In genomic region chr6:149176971-149177667, GRCh38 we compare ENCODE assay signal across 1 cellular context.
TF ChIP-seq lines count a peak whose summit lies in the region.

No MANE protein-coding gene starts in this region.

TF ChIP-seq in HepG2, 621 proteins besides CTCF, POLR2A, EP300 and RAD21 (continued from another document and continues in another):
- TF ChIP-seq ZBTB49 (CRISPR knock-in tag; IDR thresholded peaks at IDR 0.05; ENCODE audit: borderline replicate concordance): no peak
- no peak for TF ChIP-seq ZNF724P (CRISPR knock-in tag; IDR thresholded peaks at IDR 0.05; ENCODE audit: borderline replicate concordance)
- no peak for TF ChIP-seq ZNF720 (CRISPR knock-in tag; IDR thresholded peaks at IDR 0.05)
- no peak for TF ChIP-seq NFATC3 (CRISPR knock-in tag; IDR thresholded peaks at IDR 0.05)
- no peak; the same call in 1 of the 2 replicates for TF ChIP-seq NR2C2 (CRISPR knock-in tag; IDR thresholded peaks at IDR 0.05; ENCODE audit: borderline replicate concordance)
- TF ChIP-seq ZNF234 (CRISPR knock-in tag; conservative IDR thresholded peaks at IDR 0.05): no peak
- TF ChIP-seq PLRG1 (conservative IDR thresholded peaks at IDR 0.05): no peak
- TF ChIP-seq ZNF781 (CRISPR knock-in tag; IDR thresholded peaks at IDR 0.05; ENCODE audit: borderline replicate concordance, not compliant biosample characterization): no peak
- TF ChIP-seq ZNF562 (CRISPR knock-in tag; IDR thresholded peaks at IDR 0.05; ENCODE audit: borderline replicate concordance): 0 out of 2 replicates have a peak, but pooled peaks have one; percentile 34
- no peak for TF ChIP-seq MTA3 (CRISPR knock-in tag; IDR thresholded peaks at IDR 0.05)
- no peak for TF ChIP-seq BRD4 (CRISPR knock-in tag; IDR thresholded peaks at IDR 0.05)
- TF ChIP-seq, protein P1, sequence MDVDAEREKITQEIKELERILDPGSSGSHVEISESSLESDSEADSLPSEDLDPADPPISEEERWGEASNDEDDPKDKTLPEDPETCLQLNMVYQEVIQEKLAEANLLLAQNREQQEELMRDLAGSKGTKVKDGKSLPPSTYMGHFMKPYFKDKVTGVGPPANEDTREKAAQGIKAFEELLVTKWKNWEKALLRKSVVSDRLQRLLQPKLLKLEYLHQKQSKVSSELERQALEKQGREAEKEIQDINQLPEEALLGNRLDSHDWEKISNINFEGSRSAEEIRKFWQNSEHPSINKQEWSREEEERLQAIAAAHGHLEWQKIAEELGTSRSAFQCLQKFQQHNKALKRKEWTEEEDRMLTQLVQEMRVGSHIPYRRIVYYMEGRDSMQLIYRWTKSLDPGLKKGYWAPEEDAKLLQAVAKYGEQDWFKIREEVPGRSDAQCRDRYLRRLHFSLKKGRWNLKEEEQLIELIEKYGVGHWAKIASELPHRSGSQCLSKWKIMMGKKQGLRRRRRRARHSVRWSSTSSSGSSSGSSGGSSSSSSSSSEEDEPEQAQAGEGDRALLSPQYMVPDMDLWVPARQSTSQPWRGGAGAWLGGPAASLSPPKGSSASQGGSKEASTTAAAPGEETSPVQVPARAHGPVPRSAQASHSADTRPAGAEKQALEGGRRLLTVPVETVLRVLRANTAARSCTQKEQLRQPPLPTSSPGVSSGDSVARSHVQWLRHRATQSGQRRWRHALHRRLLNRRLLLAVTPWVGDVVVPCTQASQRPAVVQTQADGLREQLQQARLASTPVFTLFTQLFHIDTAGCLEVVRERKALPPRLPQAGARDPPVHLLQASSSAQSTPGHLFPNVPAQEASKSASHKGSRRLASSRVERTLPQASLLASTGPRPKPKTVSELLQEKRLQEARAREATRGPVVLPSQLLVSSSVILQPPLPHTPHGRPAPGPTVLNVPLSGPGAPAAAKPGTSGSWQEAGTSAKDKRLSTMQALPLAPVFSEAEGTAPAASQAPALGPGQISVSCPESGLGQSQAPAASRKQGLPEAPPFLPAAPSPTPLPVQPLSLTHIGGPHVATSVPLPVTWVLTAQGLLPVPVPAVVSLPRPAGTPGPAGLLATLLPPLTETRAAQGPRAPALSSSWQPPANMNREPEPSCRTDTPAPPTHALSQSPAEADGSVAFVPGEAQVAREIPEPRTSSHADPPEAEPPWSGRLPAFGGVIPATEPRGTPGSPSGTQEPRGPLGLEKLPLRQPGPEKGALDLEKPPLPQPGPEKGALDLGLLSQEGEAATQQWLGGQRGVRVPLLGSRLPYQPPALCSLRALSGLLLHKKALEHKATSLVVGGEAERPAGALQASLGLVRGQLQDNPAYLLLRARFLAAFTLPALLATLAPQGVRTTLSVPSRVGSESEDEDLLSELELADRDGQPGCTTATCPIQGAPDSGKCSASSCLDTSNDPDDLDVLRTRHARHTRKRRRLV (CRISPR knock-in tag; IDR thresholded peaks at IDR 0.05): no peak
- peak; percentile 89 for TF ChIP-seq NR2F2 (IDR thresholded peaks at IDR 0.05; ENCODE audit: borderline replicate concordance, low read depth)
- no peak for TF ChIP-seq SNAPC2 (CRISPR knock-in tag; IDR thresholded peaks at IDR 0.05)
- peak; percentile 89 for TF ChIP-seq FOXO1 (CRISPR knock-in tag; IDR thresholded peaks at IDR 0.05)
- no peak for TF ChIP-seq ZNF350 (CRISPR knock-in tag; IDR thresholded peaks at IDR 0.05; ENCODE audit: borderline replicate concordance, low read depth)
- TF ChIP-seq ZBTB21 (CRISPR knock-in tag; IDR thresholded peaks at IDR 0.05): no peak
- TF ChIP-seq, protein P2, sequence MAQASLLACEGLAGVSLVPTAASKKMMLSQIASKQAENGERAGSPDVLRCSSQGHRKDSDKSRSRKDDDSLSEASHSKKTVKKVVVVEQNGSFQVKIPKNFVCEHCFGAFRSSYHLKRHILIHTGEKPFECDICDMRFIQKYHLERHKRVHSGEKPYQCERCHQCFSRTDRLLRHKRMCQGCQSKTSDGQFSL (CRISPR knock-in tag; IDR thresholded peaks at IDR 0.05): no peak
- no peak for TF ChIP-seq ZNF556 (CRISPR knock-in tag; IDR thresholded peaks at IDR 0.05; ENCODE audit: borderline replicate concordance)
- peak; percentile 100 for TF ChIP-seq ZNF609 (CRISPR knock-in tag; IDR thresholded peaks at IDR 0.05; ENCODE audit: borderline replicate concordance)
- peak; percentile 67 for TF ChIP-seq ZNF160 (CRISPR knock-in tag; IDR thresholded peaks at IDR 0.05)
- no peak for TF ChIP-seq IKZF1 (IDR thresholded peaks at IDR 0.05)
- TF ChIP-seq HMG20B (CRISPR knock-in tag; conservative IDR thresholded peaks at IDR 0.05): peak; percentile 90
- no peak for TF ChIP-seq ZNF333 (CRISPR knock-in tag; IDR thresholded peaks at IDR 0.05; ENCODE audit: borderline replicate concordance)
- TF ChIP-seq XRCC5 (optimal IDR thresholded peaks at IDR 0.05; ENCODE audit: low read length): no peak
- TF ChIP-seq, protein P3, sequence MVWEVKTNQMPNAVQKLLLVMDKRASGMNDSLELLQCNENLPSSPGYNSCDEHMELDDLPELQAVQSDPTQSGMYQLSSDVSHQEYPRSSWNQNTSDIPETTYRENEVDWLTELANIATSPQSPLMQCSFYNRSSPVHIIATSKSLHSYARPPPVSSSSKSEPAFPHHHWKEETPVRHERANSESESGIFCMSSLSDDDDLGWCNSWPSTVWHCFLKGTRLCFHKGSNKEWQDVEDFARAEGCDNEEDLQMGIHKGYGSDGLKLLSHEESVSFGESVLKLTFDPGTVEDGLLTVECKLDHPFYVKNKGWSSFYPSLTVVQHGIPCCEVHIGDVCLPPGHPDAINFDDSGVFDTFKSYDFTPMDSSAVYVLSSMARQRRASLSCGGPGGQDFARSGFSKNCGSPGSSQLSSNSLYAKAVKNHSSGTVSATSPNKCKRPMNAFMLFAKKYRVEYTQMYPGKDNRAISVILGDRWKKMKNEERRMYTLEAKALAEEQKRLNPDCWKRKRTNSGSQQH (CRISPR knock-in tag; IDR thresholded peaks at IDR 0.05; ENCODE audit: low read depth): no peak
- TF ChIP-seq TGIF2 (CRISPR knock-in tag; IDR thresholded peaks at IDR 0.05): no peak
- no peak for TF ChIP-seq ZNF780A (CRISPR knock-in tag; IDR thresholded peaks at IDR 0.05)
- peak; percentile 48; the same call in 1 of the 2 replicates for TF ChIP-seq REPIN1 (CRISPR knock-in tag; IDR thresholded peaks at IDR 0.05; ENCODE audit: borderline replicate concordance, low read depth)
- TF ChIP-seq, protein P4, sequence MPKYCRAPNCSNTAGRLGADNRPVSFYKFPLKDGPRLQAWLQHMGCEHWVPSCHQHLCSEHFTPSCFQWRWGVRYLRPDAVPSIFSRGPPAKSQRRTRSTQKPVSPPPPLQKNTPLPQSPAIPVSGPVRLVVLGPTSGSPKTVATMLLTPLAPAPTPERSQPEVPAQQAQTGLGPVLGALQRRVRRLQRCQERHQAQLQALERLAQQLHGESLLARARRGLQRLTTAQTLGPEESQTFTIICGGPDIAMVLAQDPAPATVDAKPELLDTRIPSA (CRISPR knock-in tag; IDR thresholded peaks at IDR 0.05; ENCODE audit: borderline replicate concordance): no peak
- peak; percentile 90 for TF ChIP-seq SOX5 (CRISPR knock-in tag; IDR thresholded peaks at IDR 0.05; ENCODE audit: borderline replicate concordance)
- peak; percentile 90 for TF ChIP-seq ISL2 (CRISPR knock-in tag; IDR thresholded peaks at IDR 0.05)
- no peak for TF ChIP-seq POLR2G (IDR thresholded peaks at IDR 0.05; ENCODE audit: low read depth, low read length)
- TF ChIP-seq PPARG (CRISPR knock-in tag; conservative IDR thresholded peaks at IDR 0.05): peak; percentile 92
- TF ChIP-seq THRA (CRISPR knock-in tag; IDR thresholded peaks at IDR 0.05; ENCODE audit: borderline replicate concordance): peak; percentile 73; the same call in 1 of the 2 replicates
- no peak for TF ChIP-seq SALL2 (CRISPR knock-in tag; IDR thresholded peaks at IDR 0.05)
- no peak for TF ChIP-seq ZNF335 (CRISPR knock-in tag; IDR thresholded peaks at IDR 0.05)
- peak; percentile 79 for TF ChIP-seq ZNF614 (CRISPR knock-in tag; IDR thresholded peaks at IDR 0.05; ENCODE audit: borderline replicate concordance)
- no peak for TF ChIP-seq SRF (IDR thresholded peaks at IDR 0.05; ENCODE audit: low read depth, low read length)
- TF ChIP-seq CERS6 (CRISPR knock-in tag; IDR thresholded peaks at IDR 0.05): no peak
- TF ChIP-seq SNRNP70 (IDR thresholded peaks at IDR 0.05; ENCODE audit: low read depth, low read length): no peak
- TF ChIP-seq ZNF839 (CRISPR knock-in tag; IDR thresholded peaks at IDR 0.05; ENCODE audit: borderline replicate concordance): no peak
- TF ChIP-seq ZNF841 (CRISPR knock-in tag; IDR thresholded peaks at IDR 0.05; ENCODE audit: borderline replicate concordance): peak; percentile 88; the same call in 1 of the 2 replicates
- TF ChIP-seq CSRNP2 (CRISPR knock-in tag; conservative IDR thresholded peaks at IDR 0.05; ENCODE audit: low read depth): no peak
- peak; percentile 86 for TF ChIP-seq MBD4 (IDR thresholded peaks at IDR 0.05; ENCODE audit: borderline replicate concordance, low read length)
- TF ChIP-seq ZNF878 (CRISPR knock-in tag; IDR thresholded peaks at IDR 0.05): no peak
- no peak for TF ChIP-seq PHF20 (CRISPR knock-in tag; IDR thresholded peaks at IDR 0.05)
- peak; percentile 67 for TF ChIP-seq KAT8 (CRISPR knock-in tag; IDR thresholded peaks at IDR 0.05)
- no peak for TF ChIP-seq KDM1A (CRISPR knock-in tag; IDR thresholded peaks at IDR 0.05)
- TF ChIP-seq FOXP1 (IDR thresholded peaks at IDR 0.05): no peak
- TF ChIP-seq FOXP1 (CRISPR knock-in tag; IDR thresholded peaks at IDR 0.05): peak; percentile 91
- TF ChIP-seq ARNT (IDR thresholded peaks at IDR 0.05): no peak
- TF ChIP-seq YY1 (IDR thresholded peaks at IDR 0.05; ENCODE audit: insufficient read depth, insufficient replicate concordance, low read depth, low read length): no peak
